In the genomic region with DNA sequence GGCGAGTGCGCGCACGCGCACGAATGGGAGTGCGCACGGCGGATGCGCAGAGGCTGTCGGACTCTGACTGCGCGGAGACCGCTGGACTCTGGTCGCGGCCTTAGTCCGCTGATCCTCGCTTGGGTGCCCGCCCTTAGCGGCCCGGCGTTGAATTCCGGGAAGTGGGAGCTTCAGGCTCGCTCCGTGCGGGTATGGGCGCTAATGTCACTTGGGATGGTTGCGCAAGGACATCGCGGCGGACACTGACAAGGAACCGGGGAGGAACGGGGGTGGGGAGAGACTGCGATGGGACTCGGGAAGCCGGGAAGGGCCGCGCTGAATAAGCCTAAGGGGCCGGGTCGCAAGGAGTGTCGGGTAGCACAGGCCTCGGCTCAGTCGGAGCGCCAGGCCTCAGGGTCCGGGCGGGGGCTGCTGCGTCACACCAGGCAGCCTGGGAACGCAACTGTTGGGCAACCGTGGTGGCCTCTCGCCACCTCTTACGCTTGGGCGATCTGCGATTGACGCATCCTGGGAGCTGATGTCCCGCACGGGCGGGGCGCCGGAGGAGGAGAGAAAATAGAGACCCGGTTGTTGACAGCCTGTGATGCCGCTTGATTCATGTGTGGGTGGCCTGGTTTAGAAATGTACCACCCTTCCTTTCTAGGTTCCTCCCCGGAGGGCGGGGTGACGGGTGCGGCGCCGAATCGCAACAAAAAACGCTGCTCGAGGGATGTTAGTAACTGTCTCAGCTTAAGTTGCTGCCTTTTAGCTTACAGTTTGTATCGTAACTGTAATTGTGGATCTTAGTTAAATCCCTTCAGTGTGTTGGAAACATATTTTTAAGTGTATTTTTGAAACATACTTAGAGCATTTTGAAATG, we compare ENCODE assay signal across 1 cellular context.
TF ChIP-seq lines count a peak whose summit lies in the region.

No MANE protein-coding gene starts in this region.

TF ChIP-seq in K562, 482 proteins besides CTCF, POLR2A, EP300 and RAD21 (continued from another document and continues in another):
- TF ChIP-seq, protein P1, sequence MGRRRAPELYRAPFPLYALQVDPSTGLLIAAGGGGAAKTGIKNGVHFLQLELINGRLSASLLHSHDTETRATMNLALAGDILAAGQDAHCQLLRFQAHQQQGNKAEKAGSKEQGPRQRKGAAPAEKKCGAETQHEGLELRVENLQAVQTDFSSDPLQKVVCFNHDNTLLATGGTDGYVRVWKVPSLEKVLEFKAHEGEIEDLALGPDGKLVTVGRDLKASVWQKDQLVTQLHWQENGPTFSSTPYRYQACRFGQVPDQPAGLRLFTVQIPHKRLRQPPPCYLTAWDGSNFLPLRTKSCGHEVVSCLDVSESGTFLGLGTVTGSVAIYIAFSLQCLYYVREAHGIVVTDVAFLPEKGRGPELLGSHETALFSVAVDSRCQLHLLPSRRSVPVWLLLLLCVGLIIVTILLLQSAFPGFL (CRISPR knock-in tag; IDR thresholded peaks at IDR 0.05), result no peak
- TF ChIP-seq TEAD1 (CRISPR knock-in tag; IDR thresholded peaks at IDR 0.05), result peak; percentile 40 to 86; a peak in 2 of 4 replicates
- TF ChIP-seq RBM22 (IDR thresholded peaks at IDR 0.05; ENCODE audit: low read depth, low read length, poor library complexity, severe bottlenecking), result peak; percentile 46
- TF ChIP-seq MBD2 (IDR thresholded peaks at IDR 0.05; ENCODE audit: borderline replicate concordance, low read depth), result peak; percentile 69
- no peak for TF ChIP-seq SREBF2 (CRISPR knock-in tag; IDR thresholded peaks at IDR 0.05)
- TF ChIP-seq ESRRA (IDR thresholded peaks at IDR 0.05; ENCODE audit: borderline replicate concordance, low read depth), result no peak; the same call in none of the 2 replicates
- TF ChIP-seq ELF2 (CRISPR knock-in tag; IDR thresholded peaks at IDR 0.05), result peak; percentile 50
- TF ChIP-seq HMG20B (CRISPR knock-in tag; IDR thresholded peaks at IDR 0.05), result peak; percentile 77; the same call in 1 of the 2 replicates
- peak; percentile 90 for TF ChIP-seq POLR2H (tag; IDR thresholded peaks at IDR 0.05; ENCODE audit: low read depth)
- peak; percentile 79 for TF ChIP-seq SOX6 (IDR thresholded peaks at IDR 0.05)
- peak; percentile 74 for TF ChIP-seq EGR1 (conservative IDR thresholded peaks at IDR 0.05)
- TF ChIP-seq KLF10 (CRISPR knock-in tag; IDR thresholded peaks at IDR 0.05), result no peak
- TF ChIP-seq FOXK1 (CRISPR knock-in tag; IDR thresholded peaks at IDR 0.05; ENCODE audit: borderline replicate concordance), result no peak
- peak; percentile 62; the same call in 1 of the 2 replicates for TF ChIP-seq BCOR (IDR thresholded peaks at IDR 0.05)
- TF ChIP-seq POLR2AphosphoS5 (IDR thresholded peaks at IDR 0.05; ENCODE audit: control insufficient read depth, insufficient read depth, low read depth, low read length), result peak; percentile 52; the same call in 1 of the 2 replicates
- TF ChIP-seq GATA2 (CRISPR knock-in tag; IDR thresholded peaks at IDR 0.05), result no peak
- TF ChIP-seq MCM2 (IDR thresholded peaks at IDR 0.05; ENCODE audit: low read depth), result no peak
- peak; percentile 78; the same call in 1 of the 2 replicates for TF ChIP-seq CC2D1A (IDR thresholded peaks at IDR 0.05)
- TF ChIP-seq CEBPG (CRISPR knock-in tag; IDR thresholded peaks at IDR 0.05), result peak; percentile 98
- peak; percentile 99 for TF ChIP-seq CEBPG (tag; conservative IDR thresholded peaks at IDR 0.05 in 1 of 2, IDR thresholded peaks at IDR 0.05 in 1 of 2)
- TF ChIP-seq POLR2G (IDR thresholded peaks at IDR 0.05; ENCODE audit: low read depth, low read length), result peak; percentile 96
- TF ChIP-seq NCOR1 (IDR thresholded peaks at IDR 0.05), result peak; percentile 55; the same call in 1 of the 2 replicates
- TF ChIP-seq HNRNPK (IDR thresholded peaks at IDR 0.05; ENCODE audit: low read depth, low read length, poor library complexity, severe bottlenecking), result no peak
- TF ChIP-seq, protein P2, sequence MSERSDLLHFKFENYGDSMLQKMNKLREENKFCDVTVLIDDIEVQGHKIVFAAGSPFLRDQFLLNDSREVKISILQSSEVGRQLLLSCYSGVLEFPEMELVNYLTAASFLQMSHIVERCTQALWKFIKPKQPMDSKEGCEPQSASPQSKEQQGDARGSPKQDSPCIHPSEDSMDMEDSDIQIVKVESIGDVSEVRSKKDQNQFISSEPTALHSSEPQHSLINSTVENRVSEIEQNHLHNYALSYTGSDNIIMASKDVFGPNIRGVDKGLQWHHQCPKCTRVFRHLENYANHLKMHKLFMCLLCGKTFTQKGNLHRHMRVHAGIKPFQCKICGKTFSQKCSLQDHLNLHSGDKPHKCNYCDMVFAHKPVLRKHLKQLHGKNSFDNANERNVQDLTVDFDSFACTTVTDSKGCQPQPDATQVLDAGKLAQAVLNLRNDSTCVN (CRISPR knock-in tag; IDR thresholded peaks at IDR 0.05), result peak; percentile 77; the same call in 1 of the 2 replicates
- TF ChIP-seq HDAC6 (IDR thresholded peaks at IDR 0.05; ENCODE audit: low read depth, low read length), result no peak
- TF ChIP-seq COPS2 (conservative IDR thresholded peaks at IDR 0.05), result no peak
- TF ChIP-seq ZNF316 (IDR thresholded peaks at IDR 0.05), result peak; percentile 73
- peak; percentile 79 for TF ChIP-seq NFRKB (IDR thresholded peaks at IDR 0.05; ENCODE audit: low read depth)
- TF ChIP-seq, protein P3, sequence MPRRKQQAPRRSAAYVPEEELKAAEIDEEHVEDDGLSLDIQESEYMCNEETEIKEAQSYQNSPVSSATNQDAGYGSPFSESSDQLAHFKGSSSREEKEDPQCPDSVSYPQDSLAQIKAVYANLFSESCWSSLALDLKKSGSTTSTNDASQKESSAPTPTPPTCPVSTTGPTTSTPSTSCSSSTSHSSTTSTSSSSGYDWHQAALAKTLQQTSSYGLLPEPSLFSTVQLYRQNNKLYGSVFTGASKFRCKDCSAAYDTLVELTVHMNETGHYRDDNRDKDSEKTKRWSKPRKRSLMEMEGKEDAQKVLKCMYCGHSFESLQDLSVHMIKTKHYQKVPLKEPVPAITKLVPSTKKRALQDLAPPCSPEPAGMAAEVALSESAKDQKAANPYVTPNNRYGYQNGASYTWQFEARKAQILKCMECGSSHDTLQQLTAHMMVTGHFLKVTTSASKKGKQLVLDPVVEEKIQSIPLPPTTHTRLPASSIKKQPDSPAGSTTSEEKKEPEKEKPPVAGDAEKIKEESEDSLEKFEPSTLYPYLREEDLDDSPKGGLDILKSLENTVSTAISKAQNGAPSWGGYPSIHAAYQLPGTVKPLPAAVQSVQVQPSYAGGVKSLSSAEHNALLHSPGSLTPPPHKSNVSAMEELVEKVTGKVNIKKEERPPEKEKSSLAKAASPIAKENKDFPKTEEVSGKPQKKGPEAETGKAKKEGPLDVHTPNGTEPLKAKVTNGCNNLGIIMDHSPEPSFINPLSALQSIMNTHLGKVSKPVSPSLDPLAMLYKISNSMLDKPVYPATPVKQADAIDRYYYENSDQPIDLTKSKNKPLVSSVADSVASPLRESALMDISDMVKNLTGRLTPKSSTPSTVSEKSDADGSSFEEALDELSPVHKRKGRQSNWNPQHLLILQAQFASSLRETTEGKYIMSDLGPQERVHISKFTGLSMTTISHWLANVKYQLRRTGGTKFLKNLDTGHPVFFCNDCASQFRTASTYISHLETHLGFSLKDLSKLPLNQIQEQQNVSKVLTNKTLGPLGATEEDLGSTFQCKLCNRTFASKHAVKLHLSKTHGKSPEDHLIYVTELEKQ (CRISPR knock-in tag; IDR thresholded peaks at IDR 0.05), result no peak
- TF ChIP-seq, protein P4, sequence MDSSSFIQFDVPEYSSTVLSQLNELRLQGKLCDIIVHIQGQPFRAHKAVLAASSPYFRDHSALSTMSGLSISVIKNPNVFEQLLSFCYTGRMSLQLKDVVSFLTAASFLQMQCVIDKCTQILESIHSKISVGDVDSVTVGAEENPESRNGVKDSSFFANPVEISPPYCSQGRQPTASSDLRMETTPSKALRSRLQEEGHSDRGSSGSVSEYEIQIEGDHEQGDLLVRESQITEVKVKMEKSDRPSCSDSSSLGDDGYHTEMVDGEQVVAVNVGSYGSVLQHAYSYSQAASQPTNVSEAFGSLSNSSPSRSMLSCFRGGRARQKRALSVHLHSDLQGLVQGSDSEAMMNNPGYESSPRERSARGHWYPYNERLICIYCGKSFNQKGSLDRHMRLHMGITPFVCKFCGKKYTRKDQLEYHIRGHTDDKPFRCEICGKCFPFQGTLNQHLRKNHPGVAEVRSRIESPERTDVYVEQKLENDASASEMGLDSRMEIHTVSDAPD (CRISPR knock-in tag; IDR thresholded peaks at IDR 0.05), result no peak
- no peak; a peak in 1 of 4 replicates for TF ChIP-seq SRF (CRISPR knock-in tag; IDR thresholded peaks at IDR 0.05)
- no peak for TF ChIP-seq NR2C1 (IDR thresholded peaks at IDR 0.05)
- no peak for TF ChIP-seq NR2C1 (tag; IDR thresholded peaks at IDR 0.05)
- TF ChIP-seq BRD9 (IDR thresholded peaks at IDR 0.05; ENCODE audit: low read depth, partially characterized antibody), result peak; percentile 72
- peak; percentile 91 to 99 for TF ChIP-seq MAZ (CRISPR knock-in tag; conservative IDR thresholded peaks at IDR 0.05 in 1 of 2, IDR thresholded peaks at IDR 0.05 in 1 of 2)
- peak; percentile 51 for TF ChIP-seq RNF2 (IDR thresholded peaks at IDR 0.05)
- TF ChIP-seq, protein P5, sequence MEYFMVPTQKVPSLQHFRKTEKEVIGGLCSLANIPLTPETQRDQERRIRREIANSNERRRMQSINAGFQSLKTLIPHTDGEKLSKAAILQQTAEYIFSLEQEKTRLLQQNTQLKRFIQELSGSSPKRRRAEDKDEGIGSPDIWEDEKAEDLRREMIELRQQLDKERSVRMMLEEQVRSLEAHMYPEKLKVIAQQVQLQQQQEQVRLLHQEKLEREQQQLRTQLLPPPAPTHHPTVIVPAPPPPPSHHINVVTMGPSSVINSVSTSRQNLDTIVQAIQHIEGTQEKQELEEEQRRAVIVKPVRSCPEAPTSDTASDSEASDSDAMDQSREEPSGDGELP (CRISPR knock-in tag; IDR thresholded peaks at IDR 0.05; ENCODE audit: borderline replicate concordance), result peak; percentile 86
- peak; percentile 89 for TF ChIP-seq HNRNPLL (IDR thresholded peaks at IDR 0.05; ENCODE audit: low read depth, low read length, poor library complexity, severe bottlenecking)
- TF ChIP-seq ZNF121 (CRISPR knock-in tag; conservative IDR thresholded peaks at IDR 0.05), result no peak
- TF ChIP-seq RB1 (IDR thresholded peaks at IDR 0.05; ENCODE audit: low read depth), result peak; percentile 10
- TF ChIP-seq, protein P6, sequence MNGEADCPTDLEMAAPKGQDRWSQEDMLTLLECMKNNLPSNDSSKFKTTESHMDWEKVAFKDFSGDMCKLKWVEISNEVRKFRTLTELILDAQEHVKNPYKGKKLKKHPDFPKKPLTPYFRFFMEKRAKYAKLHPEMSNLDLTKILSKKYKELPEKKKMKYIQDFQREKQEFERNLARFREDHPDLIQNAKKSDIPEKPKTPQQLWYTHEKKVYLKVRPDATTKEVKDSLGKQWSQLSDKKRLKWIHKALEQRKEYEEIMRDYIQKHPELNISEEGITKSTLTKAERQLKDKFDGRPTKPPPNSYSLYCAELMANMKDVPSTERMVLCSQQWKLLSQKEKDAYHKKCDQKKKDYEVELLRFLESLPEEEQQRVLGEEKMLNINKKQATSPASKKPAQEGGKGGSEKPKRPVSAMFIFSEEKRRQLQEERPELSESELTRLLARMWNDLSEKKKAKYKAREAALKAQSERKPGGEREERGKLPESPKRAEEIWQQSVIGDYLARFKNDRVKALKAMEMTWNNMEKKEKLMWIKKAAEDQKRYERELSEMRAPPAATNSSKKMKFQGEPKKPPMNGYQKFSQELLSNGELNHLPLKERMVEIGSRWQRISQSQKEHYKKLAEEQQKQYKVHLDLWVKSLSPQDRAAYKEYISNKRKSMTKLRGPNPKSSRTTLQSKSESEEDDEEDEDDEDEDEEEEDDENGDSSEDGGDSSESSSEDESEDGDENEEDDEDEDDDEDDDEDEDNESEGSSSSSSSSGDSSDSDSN (IDR thresholded peaks at IDR 0.05; ENCODE audit: borderline replicate concordance in 1 of 2, low read depth in 2 of 2, low read length in 2 of 2), result peak; percentile 19 to 69; a peak in 3 of 4 replicates
- TF ChIP-seq RBM25 (IDR thresholded peaks at IDR 0.05; ENCODE audit: low read depth, low read length, severe bottlenecking), result no peak
- no peak for TF ChIP-seq MEF2A (IDR thresholded peaks at IDR 0.05; ENCODE audit: control insufficient read depth, low read depth, low read length)
- TF ChIP-seq, protein P7, sequence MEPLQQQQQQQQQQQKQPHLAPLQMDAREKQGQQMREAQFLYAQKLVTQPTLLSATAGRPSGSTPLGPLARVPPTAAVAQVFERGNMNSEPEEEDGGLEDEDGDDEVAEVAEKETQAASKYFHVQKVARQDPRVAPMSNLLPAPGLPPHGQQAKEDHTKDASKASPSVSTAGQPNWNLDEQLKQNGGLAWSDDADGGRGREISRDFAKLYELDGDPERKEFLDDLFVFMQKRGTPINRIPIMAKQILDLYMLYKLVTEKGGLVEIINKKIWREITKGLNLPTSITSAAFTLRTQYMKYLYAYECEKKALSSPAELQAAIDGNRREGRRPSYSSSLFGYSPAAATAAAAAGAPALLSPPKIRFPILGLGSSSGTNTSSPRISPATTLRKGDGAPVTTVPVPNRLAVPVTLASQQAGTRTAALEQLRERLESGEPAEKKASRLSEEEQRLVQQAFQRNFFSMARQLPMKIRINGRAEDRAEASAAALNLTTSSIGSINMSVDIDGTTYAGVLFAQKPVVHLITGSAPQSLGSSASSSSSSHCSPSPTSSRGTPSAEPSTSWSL (CRISPR knock-in tag; IDR thresholded peaks at IDR 0.05; ENCODE audit: borderline replicate concordance), result peak; percentile 46; the same call in 1 of the 2 replicates
- TF ChIP-seq ZNF134 (CRISPR knock-in tag; conservative IDR thresholded peaks at IDR 0.05), result no peak
- TF ChIP-seq, protein P8, sequence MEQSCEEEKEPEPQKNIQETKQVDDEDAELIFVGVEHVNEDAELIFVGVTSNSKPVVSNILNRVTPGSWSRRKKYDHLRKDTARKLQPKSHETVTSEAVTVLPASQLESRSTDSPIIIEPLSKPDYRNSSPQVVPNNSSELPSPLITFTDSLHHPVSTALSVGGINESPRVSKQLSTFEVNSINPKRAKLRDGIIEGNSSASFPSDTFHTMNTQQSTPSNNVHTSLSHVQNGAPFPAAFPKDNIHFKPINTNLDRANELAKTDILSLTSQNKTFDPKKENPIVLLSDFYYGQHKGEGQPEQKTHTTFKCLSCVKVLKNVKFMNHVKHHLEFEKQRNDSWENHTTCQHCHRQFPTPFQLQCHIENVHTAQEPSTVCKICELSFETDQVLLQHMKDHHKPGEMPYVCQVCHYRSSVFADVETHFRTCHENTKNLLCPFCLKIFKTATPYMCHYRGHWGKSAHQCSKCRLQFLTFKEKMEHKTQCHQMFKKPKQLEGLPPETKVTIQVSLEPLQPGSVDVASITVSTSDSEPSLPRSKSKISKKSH (CRISPR knock-in tag; IDR thresholded peaks at IDR 0.05), result no peak
- peak; percentile 40; the same call in 1 of the 2 replicates for TF ChIP-seq DMBX1 (CRISPR knock-in tag; IDR thresholded peaks at IDR 0.05; ENCODE audit: borderline replicate concordance)
- TF ChIP-seq XRCC4 (IDR thresholded peaks at IDR 0.05; ENCODE audit: extremely low read depth, insufficient read depth, insufficient read length), result no peak
- peak; percentile 34; the same call in 1 of the 2 replicates for TF ChIP-seq NR2F6 (CRISPR knock-in tag; IDR thresholded peaks at IDR 0.05)
- no peak for TF ChIP-seq PYGO2 (tag; IDR thresholded peaks at IDR 0.05)
- TF ChIP-seq CBFB (CRISPR knock-in tag; IDR thresholded peaks at IDR 0.05), result no peak
- no peak; the same call in 1 of the 2 replicates for TF ChIP-seq ZNF324 (CRISPR knock-in tag; IDR thresholded peaks at IDR 0.05)
- TF ChIP-seq, protein P9, sequence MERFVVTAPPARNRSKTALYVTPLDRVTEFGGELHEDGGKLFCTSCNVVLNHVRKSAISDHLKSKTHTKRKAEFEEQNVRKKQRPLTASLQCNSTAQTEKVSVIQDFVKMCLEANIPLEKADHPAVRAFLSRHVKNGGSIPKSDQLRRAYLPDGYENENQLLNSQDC (CRISPR knock-in tag; IDR thresholded peaks at IDR 0.05), result 0 out of 2 replicates have a peak, but pooled peaks have one; percentile 48
- peak; percentile 22; the same call in 1 of the 2 replicates for TF ChIP-seq CBFA2T3 (IDR thresholded peaks at IDR 0.05)
- TF ChIP-seq TARDBP (IDR thresholded peaks at IDR 0.05), result peak; percentile 77; the same call in 1 of the 2 replicates
- no peak for TF ChIP-seq MCM5 (IDR thresholded peaks at IDR 0.05; ENCODE audit: low read depth)
